In the genomic region with DNA sequence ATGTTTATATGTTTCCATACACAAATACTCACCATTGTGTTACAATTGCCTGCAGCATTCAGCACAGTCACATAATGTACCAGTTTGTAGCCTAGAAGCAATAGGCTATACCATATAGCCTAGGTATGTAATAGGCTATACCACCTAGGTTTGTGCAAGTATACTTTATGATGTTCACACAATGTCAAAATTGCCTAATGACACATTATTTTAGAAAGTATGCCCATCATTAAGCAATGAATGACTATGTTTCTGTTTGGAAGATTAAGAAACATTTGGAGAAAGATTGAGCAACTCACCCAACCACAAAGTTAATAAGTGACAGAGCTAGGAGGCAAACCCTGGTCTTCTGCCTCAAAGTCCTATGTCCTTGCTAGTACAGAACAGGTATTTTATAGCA, we compare ENCODE assay signal across 16 cellular contexts.
A peak's percentile ranks its signal among the peaks of the same experiment; 100 is the strongest.
DNase-seq lines count a peak whose midpoint lies in the region; ATAC-seq and TF ChIP-seq lines count a peak whose summit lies in the region.
"Had no signal": no experiment of that assay in that cellular context is flagged by ENCODE, and none has a peak within 500 bp of the region (broad histone marks: within the 10 kb centered on the region; RNA-seq: fewer than 3 reads in every experiment).

No MANE protein-coding gene starts in this region.

- H3K27me3 ChIP-seq in PC-3 (ENCODE audit: low read length) = no peaks in the 10 kb centered on the region
- H3K27me3 ChIP-seq: tibial nerve had no signal

- H3K9me3 ChIP-seq in PC-3 (ENCODE audit: low read length) = no peaks in the 10 kb centered on the region
- H3K9me3 ChIP-seq: tibial nerve had no signal

- H3K79me2 ChIP-seq in PC-3 (ENCODE audit: low read length) = no peaks in the 10 kb centered on the region

- H3F3A ChIP-seq in PC-3 (ENCODE audit: low read length, unreplicated experiment) = no peaks in the 10 kb centered on the region

- intact Hi-C loops in PC-3 (cut with micrococcal nuclease) = no loop called here

- H3K36me3 Mint-ChIP-seq in stimulated activated naive B cell treated with anti-CD40 and anti-IgM and Interleukin-4, amounts not matched to agents 10 μg/mL and 1 μg/mL and 100 μg/mL, for 72 hours = no peaks in the 10 kb centered on the region

- no peaks in the 10 kb centered on the region for H3K9me2 ChIP-seq in PC-3 (replicated peaks; ENCODE audit: low read length)

- CTCF ChIA-PET in PC-3 (lab: Charles Lee) = no interaction called here

- no peak overlapping the region for H3K27ac Mint-ChIP-seq in stimulated activated naive B cell treated with anti-CD40 and anti-IgM and Interleukin-4, amounts not matched to agents 10 μg/mL and 1 μg/mL and 100 μg/mL, for 72 hours
- H3K27ac Mint-ChIP-seq: activated CD8-positive, alpha-beta T cell treated with anti-CD3 and anti-CD28 coated beads, Interleukin-2, amount 10 ng/mL, durations not matched to agents 7 days and 5 days had no signal

- no TSS peak for BruUV-seq in PC-3 (replicated peaks; lab: Mats Ljungman, UMichigan)

- no peak overlapping the region for H3K4me2 ChIP-seq in PC-3 (ENCODE audit: low read length)

- no peak overlapping the region for H3K9ac ChIP-seq in PC-3 (ENCODE audit: low read length)

- POLR2A ChIA-PET in PC-3 (lab: Charles Lee; ENCODE audit: unreplicated experiment) = no interaction called here

- TF ChIP-seq CTCF in PC-3 (conservative IDR thresholded peaks at IDR 0.05; ENCODE audit: low read depth, low read length) = no peak
- TF ChIP-seq CTCF in fibroblast of villous mesenchyme (IDR thresholded peaks at IDR 0.05; ENCODE audit: insufficient read depth, low read depth, low read length) = no peak

- peak; percentile 18 for DNase-seq in DMS53 (lab: John Stamatoyannopoulos, UW)
- DNase-seq in DMS53 treated with DMSO at 0.1 percent for 48 hours (lab: John Stamatoyannopoulos, UW; ENCODE audit: unreplicated experiment) = no peak
- DNase-seq in PC-3 = peak; percentile 14
- DNase-seq in fibroblast of villous mesenchyme (ENCODE audit: low read depth) = peak; percentile 50
- DNase-seq in stimulated activated CD4-positive, alpha-beta T cell treated with anti-CD3 and anti-CD28 coated beads, Interleukin-12 subunit alpha, Interleukin-12 subunit beta, amount 100 ng/mL, for 4 hours = no peak
- no peak for DNase-seq in GOT3 (lab: John Stamatoyannopoulos, UW)
- DNase-seq in stimulated activated naive B cell treated with anti-CD40 and anti-IgM and Interleukin-4, amounts not matched to agents 10 μg/mL and 1 μg/mL and 100 μg/mL, for 72 hours = no peak
- DNase-seq in H4 (ENCODE audit: low spot score) = no peak
- DNase-seq: activated CD8-positive, alpha-beta T cell treated with anti-CD3 and anti-CD28 coated beads, Interleukin-2, amount 10 ng/mL, durations not matched to agents 7 days and 5 days; activated effector memory CD4-positive, alpha-beta T cell treated with Interleukin-2 at 50 U/mL for 16 hours; COR-L47; NCI-H1417 treated with DMSO at 0.1 percent for 48 hours; NCI-H345; retina had no signal

- H3K27me3 Mint-ChIP-seq in stimulated activated naive B cell treated with anti-CD40 and anti-IgM and Interleukin-4, amounts not matched to agents 10 μg/mL and 1 μg/mL and 100 μg/mL, for 72 hours = no peaks in the 10 kb centered on the region

- H3K36me3 ChIP-seq in PC-3 (ENCODE audit: low read depth, low read length) = no peaks in the 10 kb centered on the region
- H3K36me3 ChIP-seq: tibial nerve had no signal

- H3K4me1 Mint-ChIP-seq in stimulated activated naive B cell treated with anti-CD40 and anti-IgM and Interleukin-4, amounts not matched to agents 10 μg/mL and 1 μg/mL and 100 μg/mL, for 72 hours = no peaks in the 10 kb centered on the region

- H3K9me3 Mint-ChIP-seq in stimulated activated naive B cell treated with anti-CD40 and anti-IgM and Interleukin-4, amounts not matched to agents 10 μg/mL and 1 μg/mL and 100 μg/mL, for 72 hours = peaks cover 2 to 4% of the 10 kb centered on the region in 2 donors

- no peaks in the 10 kb centered on the region for H3K4me1 ChIP-seq in PC-3 (ENCODE audit: insufficient read depth, low read length)
- H3K4me1 ChIP-seq: tibial nerve had no signal

- H4K20me1 ChIP-seq in PC-3 (ENCODE audit: low read length) = no peaks in the 10 kb centered on the region

- H2AFZ ChIP-seq in PC-3 (ENCODE audit: low read length) = no peak overlapping the region

- H3K4me3 ChIP-seq in PC-3 (ENCODE audit: low read length) (no peak overlapping the region), fibroblast of villous mesenchyme (ENCODE audit: low read depth, low read length) (no peak overlapping the region)
- H3K4me3 ChIP-seq: tibial nerve had no signal

- no peak overlapping the region for H3K4me3 Mint-ChIP-seq in stimulated activated naive B cell treated with anti-CD40 and anti-IgM and Interleukin-4, amounts not matched to agents 10 μg/mL and 1 μg/mL and 100 μg/mL, for 72 hours
- H3K4me3 Mint-ChIP-seq: activated CD8-positive, alpha-beta T cell treated with anti-CD3 and anti-CD28 coated beads, Interleukin-2, amount 10 ng/mL, durations not matched to agents 7 days and 5 days had no signal

- no peak overlapping the region for H3K27ac ChIP-seq in PC-3 (ENCODE audit: low read length)
- H3K27ac ChIP-seq: 22Rv1, tibial nerve had no signal

- ATAC-seq in PC-3 = no peak
- ATAC-seq in stimulated activated naive B cell treated with anti-CD40 and anti-IgM and Interleukin-4, amounts not matched to agents 10 μg/mL and 1 μg/mL and 100 μg/mL, for 72 hours (replicated peaks) = no peak
- ATAC-seq: activated CD8-positive, alpha-beta T cell treated with anti-CD3 and anti-CD28 coated beads, Interleukin-2, amount 10 ng/mL, durations not matched to agents 7 days and 5 days had no signal

Comparison
In these comparisons a context has a peak if more than half of its experiments do, and no peak if none do; other contexts are left out.
1. DNase-seq: peak in DMS53 (single experiment), PC-3 (single experiment) and fibroblast of villous mesenchyme (single experiment); none in DMS53 treated with DMSO at 0.1 percent for 48 hours (single experiment), stimulated activated CD4-positive, alpha-beta T cell treated with anti-CD3 and anti-CD28 coated beads, Interleukin-12 subunit alpha, Interleukin-12 subunit beta, amount 100 ng/mL, for 4 hours (single experiment), GOT3 (single experiment), stimulated activated naive B cell treated with anti-CD40 and anti-IgM and Interleukin-4, amounts not matched to agents 10 μg/mL and 1 μg/mL and 100 μg/mL, for 72 hours (single experiment) and H4 (single experiment).